1 cellular context compared by ENCODE assay signal in the genomic region with DNA sequence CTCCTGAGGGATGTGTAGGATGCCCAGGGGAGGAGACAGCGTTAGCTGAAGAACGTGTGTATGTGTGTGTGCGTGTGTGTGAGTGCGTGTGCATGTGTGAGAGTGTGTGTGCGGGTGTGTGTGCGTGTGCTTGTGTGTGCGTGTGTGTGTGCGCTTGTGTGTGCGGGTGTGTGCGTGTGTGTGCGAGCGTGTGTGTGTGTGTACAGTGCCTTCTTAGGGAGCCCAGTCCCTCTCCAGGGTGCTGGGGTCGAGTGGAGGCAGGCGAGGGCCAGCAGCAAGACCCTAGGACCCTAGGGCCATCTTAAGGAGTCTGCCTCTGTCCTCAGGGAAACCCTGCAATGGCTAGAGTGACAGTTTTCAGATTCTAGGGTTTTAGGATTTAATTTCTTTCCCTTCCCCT.
TF ChIP-seq lines count a peak whose summit lies in the region.

No MANE protein-coding gene starts in this region.

TF ChIP-seq in HEK293, 187 proteins besides CTCF, POLR2A, EP300 and RAD21:
- peak; percentile 99 for TF ChIP-seq ZSCAN4 (tag by site-specific recombination; IDR thresholded peaks at IDR 0.05)
- no peak for TF ChIP-seq ZBTB6 (tag by site-specific recombination; IDR thresholded peaks at IDR 0.05)
